Comparison of ENCODE assay signal across 24 cellular contexts in genomic region chr12:130202201-130202600, GRCh38. TPM values are rescaled to one million over a fixed set of nuclear protein-coding genes. Genes with fewer than 3 reads are reported as not detected.
"Had no signal": no experiment of that assay in that cellular context is flagged by ENCODE, and none has a peak within 500 bp of the region (broad histone marks: within the 10 kb centered on the region; RNA-seq: fewer than 3 reads in every experiment).

No MANE protein-coding gene starts in this region.

- H3K27me3 ChIP-seq: MG63, SJSA1 had no signal

- H3K27ac ChIP-seq: SJSA1, SK-N-MC had no signal

- ATAC-seq: HepG2 had no signal

- H3K4me3 ChIP-seq: MG63, SJSA1, SK-N-MC had no signal

- DNase-seq: IMR-90, Karpas-422, KG1, MG63, NCI-H1092, NCI-H1105 treated with DMSO at 0.1 percent for 48 hours, NCI-H1417 treated with DMSO at 0.1 percent for 48 hours, NCI-H146, NCI-H1694 treated with DMSO at 0.1 percent for 48 hours, NCI-H1930, NCI-H2081, NCI-H2107, NCI-H2227 treated with DMSO at 0.1 percent for 48 hours, NCI-H524, NCI-H69, NCI-H774, Right ventricle myocardium superior, RPMI8226, SIG-M5 had no signal

- H3K4me1 ChIP-seq: SJSA1 had no signal

- H3K36me3 ChIP-seq: MG63, SJSA1 had no signal

- H3K9me3 ChIP-seq: MG63, SJSA1 had no signal

RNA-seq across cellular contexts. Expression of gene FZD10, which starts 39.9 kb away (rescaled TPM):
- total RNA-seq: HepG2, HT1080, IMR-90, NCI-H460, Right ventricle myocardium superior, SJSA1 had no signal
- polyA plus RNA-seq: HepG2, IMR-90 had no signal
